ENCODE assay signal across 15 cellular contexts in the genomic region with DNA sequence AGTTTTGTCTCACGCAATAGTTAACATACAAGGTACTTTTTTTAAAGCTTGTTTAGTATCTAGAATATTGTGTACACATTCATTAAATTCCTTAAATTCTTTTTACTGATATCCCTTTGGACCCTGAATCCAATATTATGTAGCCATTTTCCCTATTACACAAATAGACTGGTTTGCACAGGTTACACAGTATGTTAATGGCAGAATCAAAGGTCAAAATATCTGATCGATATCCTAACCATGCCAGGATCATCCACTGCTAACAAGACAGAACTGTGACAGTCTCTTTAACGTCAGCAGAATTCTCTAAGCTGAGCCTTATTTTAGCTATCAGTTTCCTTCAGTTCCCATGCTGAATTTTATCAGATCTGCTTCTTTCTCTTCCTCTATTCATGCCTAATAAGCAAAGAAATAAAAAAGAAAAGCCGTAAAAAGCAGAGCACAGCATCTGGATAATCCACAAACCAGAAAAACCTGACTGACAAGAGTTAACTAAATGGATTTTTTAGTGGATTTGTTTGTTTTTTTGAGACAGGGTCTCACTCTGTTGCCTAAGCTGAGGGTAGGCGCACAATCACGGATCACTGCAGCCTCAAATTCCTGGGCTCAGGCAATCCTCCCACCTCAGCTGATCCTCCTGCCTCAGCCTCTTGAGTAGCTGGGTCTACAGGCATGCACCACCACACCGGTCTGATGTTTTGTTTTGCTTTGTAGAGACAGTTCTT.
A peak's percentile ranks its signal among the peaks of the same experiment; 100 is the strongest.
DNase-seq lines count a peak whose midpoint lies in the region; ATAC-seq and TF ChIP-seq lines count a peak whose summit lies in the region.
"Had no signal": no experiment of that assay in that cellular context is flagged by ENCODE, and none has a peak within 500 bp of the region (broad histone marks: within the 10 kb centered on the region; RNA-seq: fewer than 3 reads in every experiment).

No MANE protein-coding gene starts in this region.

- H3K27ac ChIP-seq in VCaP (peak overlapping the region; percentile 75), right lobe of liver (peak overlapping the region; percentile 61 to 92 (median 89)), thyroid gland (peak overlapping the region; percentile 65 to 91 (median 82))
- H3K27ac ChIP-seq: GM23248, psoas muscle had no signal

- H3K4me1 ChIP-seq in right lobe of liver = peaks cover 0 to 35% (median 17%) of the 10 kb centered on the region in 4 donors
- H3K4me1 ChIP-seq in thyroid gland = peaks cover 36 to 50% of the 10 kb centered on the region in 2 donors

- H3K36me3 ChIP-seq in right lobe of liver (no peaks in the 10 kb centered on the region), thyroid gland (no peaks in the 10 kb centered on the region)

- intact Hi-C loops in right lobe of liver (cut with DNase I) = no loop called here
- intact Hi-C loops in thyroid gland (cut with DNase I) = loop anchor here (10.0 kb wide), 1 partner anchor 134 kb away; the partner anchor contains the start of gene PAWR

- peak; percentile 46 for TF ChIP-seq POLR2A in right lobe of liver (IDR thresholded peaks at IDR 0.05)
- TF ChIP-seq POLR2A in thyroid gland (IDR thresholded peaks at IDR 0.05) = no peak

- peak overlapping the region; percentile 3 to 22 (median 15) for H3K4me3 ChIP-seq in right lobe of liver
- no peak overlapping the region for H3K4me3 ChIP-seq in thyroid gland (replicated peaks in 1 of 3)
- H3K4me3 ChIP-seq: GM23248, psoas muscle had no signal

- TF ChIP-seq CTCF in VCaP (conservative IDR thresholded peaks at IDR 0.05) = no peak
- no peak for TF ChIP-seq CTCF in right lobe of liver (IDR thresholded peaks at IDR 0.05)
- TF ChIP-seq CTCF in thyroid gland (IDR thresholded peaks at IDR 0.05) = no peak

- ATAC-seq in right lobe of liver (peak; percentile 86 to 97 (median 92)), HG03175 (IDR thresholded peaks at IDR 0.05; ENCODE audit: unreplicated experiment) (no peak), GM21390 (IDR thresholded peaks at IDR 0.05; ENCODE audit: unreplicated experiment) (no peak)
- ATAC-seq: activated T-cell treated with anti-CD3 and anti-CD28 coated beads, Interleukin-2, amount 50 U/mL, for 4 hours; psoas muscle had no signal

- H3K9me3 ChIP-seq in right lobe of liver = peaks cover 0 to 3% (median 0%) of the 10 kb centered on the region in 4 donors
- no peaks in the 10 kb centered on the region for H3K9me3 ChIP-seq in thyroid gland
- H3K9me3 ChIP-seq: psoas muscle had no signal

- 13% methylated on average over 6 of the region's 7 CpGs for WGBS in right lobe of liver (ENCODE audit: insufficient coverage, low coverage, low lambda C conversion rate, missing lambda C conversion rate)
- WGBS in thyroid gland, 2 donors = 71 to 76% methylated on average over 7 of the region's 7 CpGs

- peak; percentile 88 for DNase-seq in HuH-7 (ENCODE audit: low spot score)
- DNase-seq in right lobe of liver = no peak
- DNase-seq in thyroid gland = peak in 1 of 2 donors; percentile 34
- DNase-seq in AG20443 (ENCODE audit: low spot score) = no peak
- DNase-seq: activated naive CD4-positive, alpha-beta T cell treated with anti-CD3 and anti-CD28 coated beads, Interleukin-2, amount 50 U/mL, for 16 hours; activated T-cell treated with anti-CD3 and anti-CD28 coated beads, Interleukin-2, amount 50 U/mL, for 4 hours; COR-L47; NCI-H1417; NCI-H526; psoas muscle; stimulated activated CD8-positive, alpha-beta memory T cell treated with anti-CD3 and anti-CD28 coated beads, Interleukin-4, amount 100 ng/mL, for 48 hours had no signal

- no peaks in the 10 kb centered on the region for H3K27me3 ChIP-seq in right lobe of liver
- H3K27me3 ChIP-seq in thyroid gland = no peaks in the 10 kb centered on the region

Comparison
In these comparisons a context has a peak if more than half of its experiments do, and no peak if none do; other contexts are left out.
1. ATAC-seq: peak in right lobe of liver (4 of 4); none in HG03175 (single experiment) and GM21390 (single experiment).
2. H3K4me3 ChIP-seq: peak in right lobe of liver (3 of 3); none in thyroid gland (0 of 3).
3. Peak in every context shown above with its lines, with median percentiles within 50 percentile points of each other: H3K27ac ChIP-seq.